In genomic region chr22:35354068-35354467, GRCh38 we compare ENCODE assay signal across 1 cellular context.
TF ChIP-seq lines count a peak whose summit lies in the region.

No MANE protein-coding gene starts in this region.

TF ChIP-seq in IMR-90, 13 proteins besides CTCF, POLR2A, EP300 and RAD21:
- TF ChIP-seq MXI1 (IDR thresholded peaks at IDR 0.05; ENCODE audit: borderline replicate concordance, low read depth, low read length), result no peak
- no peak for TF ChIP-seq USF2 (IDR thresholded peaks at IDR 0.05; ENCODE audit: low read depth, low read length)
- TF ChIP-seq CEBPB (IDR thresholded peaks at IDR 0.05; ENCODE audit: low read depth, low read length), result no peak
- no peak for TF ChIP-seq CHD1 (IDR thresholded peaks at IDR 0.05; ENCODE audit: low read depth, low read length)
- no peak for TF ChIP-seq BHLHE40 (IDR thresholded peaks at IDR 0.05; ENCODE audit: low read depth, low read length)
- TF ChIP-seq RFX5 (IDR thresholded peaks at IDR 0.05; ENCODE audit: low read depth, low read length), result no peak
- TF ChIP-seq FOS (IDR thresholded peaks at IDR 0.05; ENCODE audit: low read depth, low read length), result no peak
- no peak for TF ChIP-seq NFE2L2 (IDR thresholded peaks at IDR 0.05; ENCODE audit: low read depth, low read length)
- no peak for TF ChIP-seq SMC3 (IDR thresholded peaks at IDR 0.05; ENCODE audit: low read depth, low read length)
- TF ChIP-seq ELK1 (IDR thresholded peaks at IDR 0.05; ENCODE audit: borderline replicate concordance, low read depth, low read length), result no peak
- TF ChIP-seq RCOR1 (IDR thresholded peaks at IDR 0.05; ENCODE audit: insufficient replicate concordance, low read length), result no peak
- TF ChIP-seq MAZ (IDR thresholded peaks at IDR 0.05; ENCODE audit: borderline replicate concordance, low read depth, low read length), result no peak
